Comparison of ENCODE assay signal across 8 cellular contexts in the genomic region with DNA sequence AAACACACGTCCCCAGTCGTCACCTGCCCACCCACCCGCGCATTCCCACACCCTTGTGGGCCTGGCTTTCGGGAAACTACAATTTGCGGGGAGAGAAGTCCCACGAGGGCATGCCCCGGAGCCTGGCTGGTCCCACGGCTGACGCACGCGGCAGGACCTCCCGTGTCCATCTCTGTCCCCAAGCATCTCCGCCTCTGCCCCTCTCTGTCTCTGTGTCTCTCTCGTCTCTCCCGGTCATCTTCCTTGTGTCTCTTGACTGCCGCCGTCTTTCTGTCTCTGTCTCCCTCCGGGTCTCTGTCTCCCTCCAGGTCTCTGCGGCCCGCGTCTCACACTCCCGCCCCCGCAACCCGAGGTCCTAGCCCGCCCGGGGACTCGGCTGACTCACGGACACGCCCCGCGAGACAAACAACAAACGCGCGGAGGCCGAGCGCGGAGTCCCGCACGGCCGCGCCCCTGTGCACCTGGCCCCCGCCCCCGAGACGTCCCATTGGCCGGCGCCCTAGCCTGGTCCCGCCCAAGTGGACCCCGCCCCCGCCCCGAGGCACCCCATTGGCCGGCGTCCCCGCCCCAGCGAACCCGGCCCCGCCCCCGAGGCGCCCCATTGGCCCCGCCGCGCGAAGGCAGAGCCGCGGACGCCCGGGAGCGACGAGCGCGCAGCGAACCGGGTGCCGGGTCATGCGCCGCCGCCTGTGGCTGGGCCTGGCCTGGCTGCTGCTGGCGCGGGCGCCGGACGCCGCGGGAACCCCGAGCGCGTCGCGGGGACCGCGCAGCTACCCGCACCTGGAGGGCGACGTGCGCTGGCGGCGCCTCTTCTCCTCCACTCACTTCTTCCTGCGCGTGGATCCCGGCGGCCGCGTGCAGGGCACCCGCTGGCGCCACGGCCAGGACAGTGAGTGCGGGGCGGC. TPM values are rescaled to one million over a fixed set of nuclear protein-coding genes. Genes with fewer than 3 reads are reported as not detected.
DNase-seq lines count a peak whose midpoint lies in the region; ATAC-seq and TF ChIP-seq lines count a peak whose summit lies in the region.

A gene (plus strand): TSS at position 629 of the 905 bp plus-strand sequence. CDS start 47 bp downstream, at position 676.

- H3K4me3 ChIP-seq in AG10803 (ENCODE audit: low read length) (peak within 1 kb of the TSS; percentile 62), KMS-11 (IDR thresholded peaks at IDR 0.05; ENCODE audit: insufficient read depth, low read depth, low read length) (no peak within 1 kb of the TSS), SK-N-SH (ENCODE audit: low read depth in 2 of 2, low read length in 1 of 2) (peak within 1 kb of the TSS; percentile 53 to 82), stomach smooth muscle (ENCODE audit: low read length in 2 of 2) (peak within 1 kb of the TSS; percentile 62 to 71)

- CTCF ChIA-PET in SK-N-SH (lab: Yijun Ruan, JAX): no interaction called here
- CTCF ChIA-PET in activated naive CD4-positive, alpha-beta T cell treated with anti-CD3 and anti-CD28 coated beads for 36 hours (lab: Charles Lee): no interaction called here

- peak within 1 kb of the TSS; percentile 65 for H3K4me3 Mint-ChIP-seq in activated naive CD4-positive, alpha-beta T cell treated with anti-CD3 and anti-CD28 coated beads for 36 hours

- H3K27ac Mint-ChIP-seq in activated naive CD4-positive, alpha-beta T cell treated with anti-CD3 and anti-CD28 coated beads for 36 hours: no peak within 1 kb of the TSS

- WGBS in SK-N-SH (ENCODE audit: low lambda C conversion rate): 4% methylated on average over 45 of the region's 108 CpGs

- 0 out of 2 replicates have a peak, but pooled peaks cover 3% of the 10 kb centered on the region for H3K79me2 ChIP-seq in KMS-11 (ENCODE audit: insufficient read depth, low read depth)
- no peaks in the 10 kb centered on the region for H3K79me2 ChIP-seq in SK-N-SH (ENCODE audit: insufficient read depth)

- TF ChIP-seq EP300 in SK-N-SH (IDR thresholded peaks at IDR 0.05; ENCODE audit: borderline replicate concordance in 1 of 2, low read depth in 1 of 2, low read length in 1 of 2): no peak

- H4K20me1 ChIP-seq in KMS-11 (ENCODE audit: insufficient read depth) (no peaks in the 10 kb centered on the region), SK-N-SH (ENCODE audit: insufficient read depth) (no peaks in the 10 kb centered on the region)

- H3K9me3 ChIP-seq in SK-N-SH: no peaks in the 10 kb centered on the region
- H3K9me3 ChIP-seq in stomach smooth muscle (ENCODE audit: control insufficient read depth in 2 of 2, low read length in 2 of 2): no peaks in the 10 kb centered on the region

- H3K4me1 Mint-ChIP-seq in activated naive CD4-positive, alpha-beta T cell treated with anti-CD3 and anti-CD28 coated beads for 36 hours (ENCODE audit: low read depth): peaks cover 7% of the 10 kb centered on the region

- no peaks in the 10 kb centered on the region for H3K27me3 ChIP-seq in KMS-11 (ENCODE audit: insufficient read depth, low read depth)
- no peaks in the 10 kb centered on the region for H3K27me3 ChIP-seq in SK-N-SH (ENCODE audit: insufficient read depth)
- no peaks in the 10 kb centered on the region for H3K27me3 ChIP-seq in stomach smooth muscle (ENCODE audit: control insufficient read depth in 1 of 2, insufficient read depth in 2 of 2, low read length in 2 of 2)

- H3K4me2 ChIP-seq in KMS-11: peak within 1 kb of the TSS; percentile 29; the same call in 1 of the 2 replicates
- peak within 1 kb of the TSS; percentile 91 for H3K4me2 ChIP-seq in SK-N-SH

- H2AFZ ChIP-seq in KMS-11 (ENCODE audit: low read depth) (peak within 1 kb of the TSS; percentile 49; the same call in 1 of the 2 replicates), SK-N-SH (ENCODE audit: low read depth) (peak within 1 kb of the TSS; percentile 78; the same call in 1 of the 2 replicates)

- TF ChIP-seq CTCF in AG10803 (conservative IDR thresholded peaks at IDR 0.05; ENCODE audit: low read length) (no peak), KMS-11 (conservative IDR thresholded peaks at IDR 0.05; ENCODE audit: low read depth, low read length) (no peak), SK-N-SH (IDR thresholded peaks at IDR 0.05) (no peak)

- POLR2A ChIA-PET in SK-N-SH (lab: Yijun Ruan, JAX): no interaction called here

- intact Hi-C loops in activated naive CD4-positive, alpha-beta T cell treated with anti-CD3 and anti-CD28 coated beads for 36 hours (cut with micrococcal nuclease): no loop called here

- no peaks in the 10 kb centered on the region for H3K9me3 Mint-ChIP-seq in activated naive CD4-positive, alpha-beta T cell treated with anti-CD3 and anti-CD28 coated beads for 36 hours

- no peaks in the 10 kb centered on the region for H3F3A ChIP-seq in SK-N-SH (replicated peaks; ENCODE audit: insufficient read depth)

- no peaks in the 10 kb centered on the region for H3K9me2 ChIP-seq in SK-N-SH

- no peak within 1 kb of the TSS for H3K9ac ChIP-seq in KMS-11
- peak within 1 kb of the TSS; percentile 52 for H3K9ac ChIP-seq in SK-N-SH
- H3K9ac ChIP-seq in stomach smooth muscle (ENCODE audit: low read length in 2 of 2): peak within 1 kb of the TSS; percentile 32 to 36

- no peaks in the 10 kb centered on the region for H3K27me3 Mint-ChIP-seq in activated naive CD4-positive, alpha-beta T cell treated with anti-CD3 and anti-CD28 coated beads for 36 hours (ENCODE audit: low read depth)

- H3K27ac ChIP-seq in KMS-11 (no peak within 1 kb of the TSS), SK-N-SH (ENCODE audit: low read depth in 2 of 2, low read length in 1 of 2) (no peak within 1 kb of the TSS), stomach smooth muscle (ENCODE audit: low read length) (no peak within 1 kb of the TSS)

- no peak for TF ChIP-seq RAD21 in SK-N-SH (IDR thresholded peaks at IDR 0.05; ENCODE audit: low read length)

- peak; percentile 48 for ATAC-seq in GM19438 (IDR thresholded peaks at IDR 0.05; ENCODE audit: low read depth, unreplicated experiment)

- H3K36me3 ChIP-seq in KMS-11 (ENCODE audit: insufficient read depth) (no peaks in the 10 kb centered on the region), SK-N-SH (replicated peaks in 1 of 2; ENCODE audit: control insufficient read depth in 1 of 2, insufficient read depth in 2 of 2, low read length in 1 of 2) (peaks cover 0 to 5% of the 10 kb centered on the region in 2 experiments), stomach smooth muscle (ENCODE audit: control insufficient read depth in 2 of 2, insufficient read depth in 2 of 2, low read length in 2 of 2) (no peaks in the 10 kb centered on the region)

- peaks cover 5% of the 10 kb centered on the region for H3K36me3 Mint-ChIP-seq in activated naive CD4-positive, alpha-beta T cell treated with anti-CD3 and anti-CD28 coated beads for 36 hours (ENCODE audit: low read depth)

- DNase-seq in AG10803 (ENCODE audit: low read depth) (peak; percentile 80), SK-N-SH (peak; percentile 100), germinal center (ENCODE audit: low spot score) (peak; percentile 97), nucleus accumbens (lab: John Stamatoyannopoulos, UW) (peak in 55 of 56 donors; percentile 62 to 96 (median 87))
- DNase-seq in activated naive CD4-positive, alpha-beta T cell treated with anti-CD3 and anti-CD28 coated beads for 36 hours: peak; percentile 91

- no peaks in the 10 kb centered on the region for H3K4me1 ChIP-seq in KMS-11 (ENCODE audit: low read depth, poor library complexity, severe bottlenecking)
- peaks cover 0 to 8% of the 10 kb centered on the region in 2 experiments; a peak in 2 of 4 replicates for H3K4me1 ChIP-seq in SK-N-SH (ENCODE audit: control insufficient read depth in 1 of 2, insufficient read depth in 2 of 2, low read depth in 1 of 2, low read length in 1 of 2)
- H3K4me1 ChIP-seq in stomach smooth muscle (ENCODE audit: control insufficient read depth, insufficient read depth, low read length): peaks cover 11% of the 10 kb centered on the region

TF ChIP-seq in SK-N-SH, 30 proteins besides CTCF, POLR2A, EP300 and RAD21:
- TF ChIP-seq NRF1 (IDR thresholded peaks at IDR 0.05; ENCODE audit: low read depth, low read length): peak; percentile 46
- TF ChIP-seq EZH2phosphoT487 (IDR thresholded peaks at IDR 0.05; ENCODE audit: borderline replicate concordance, low read depth): no peak
- TF ChIP-seq SMC3 (IDR thresholded peaks at IDR 0.05; ENCODE audit: low read depth, low read length): no peak
- peak; percentile 54; the same call in 1 of the 2 replicates for TF ChIP-seq MXI1 (IDR thresholded peaks at IDR 0.05; ENCODE audit: low read depth, low read length)
- TF ChIP-seq, protein P1, sequence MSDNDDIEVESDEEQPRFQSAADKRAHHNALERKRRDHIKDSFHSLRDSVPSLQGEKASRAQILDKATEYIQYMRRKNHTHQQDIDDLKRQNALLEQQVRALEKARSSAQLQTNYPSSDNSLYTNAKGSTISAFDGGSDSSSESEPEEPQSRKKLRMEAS (IDR thresholded peaks at IDR 0.05; ENCODE audit: low read depth): peak; percentile 24; the same call in 1 of the 2 replicates
TF ChIP-seq in SK-N-SH: peak in this region for 3.

RNA-seq across cellular contexts. Expression of the gene that starts here (rescaled TPM):
- 0.62 and 0.93 TPM in 2 replicates for polyA plus RNA-seq in SK-N-SH (2012; rRNA removed)
- 0.16 and 0.27 TPM in 2 replicates for polyA plus RNA-seq in SK-N-SH (2012; cell fraction: cytosol; rRNA removed)
- polyA plus RNA-seq in SK-N-SH (2012; cell fraction: nucleus; rRNA removed): 3.5 and 4.7 TPM in 2 replicates
- not detected for total RNA-seq in activated naive CD4-positive, alpha-beta T cell treated with anti-CD3 and anti-CD28 coated beads for 36 hours

Comparison
In these comparisons a context has a peak if more than half of its experiments do, and no peak if none do; other contexts are left out.
1. Peak in DNase-seq in activated naive CD4-positive, alpha-beta T cell treated with anti-CD3 and anti-CD28 coated beads for 36 hours; RNA of the gene not detected or under 1 TPM.